Comparison of ENCODE assay signal across 14 cellular contexts in the genomic region with DNA sequence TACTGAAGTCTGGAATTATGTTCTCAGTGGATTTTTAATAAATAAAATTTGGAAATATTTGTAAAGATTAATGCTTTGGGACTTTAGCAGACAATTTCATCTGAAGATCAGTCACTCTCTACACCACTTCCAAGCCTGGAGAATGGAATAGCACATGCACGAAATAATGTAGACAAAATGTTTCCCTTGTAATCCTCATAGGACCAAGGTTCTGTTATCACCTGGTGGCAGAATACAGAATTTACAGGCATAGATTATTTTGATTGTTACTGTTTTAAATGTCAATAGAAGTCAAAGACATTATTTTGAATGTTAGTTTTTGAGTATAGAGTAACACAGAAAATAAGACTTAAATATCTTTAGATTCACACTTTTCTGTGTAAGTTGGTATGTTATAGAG. TPM values are rescaled to one million over a fixed set of nuclear protein-coding genes. Genes with fewer than 3 reads are reported as not detected.
DNase-seq lines count a peak whose midpoint lies in the region; TF ChIP-seq lines count a peak whose summit lies in the region.
"Had no signal": no experiment of that assay in that cellular context is flagged by ENCODE, and none has a peak within 500 bp of the region (broad histone marks: within the 10 kb centered on the region; RNA-seq: fewer than 3 reads in every experiment).

No MANE protein-coding gene starts in this region.

- peaks cover 2% of the 10 kb centered on the region for H3K36me3 Mint-ChIP-seq in neural crest cell (ENCODE audit: low read depth)
- H3K36me3 Mint-ChIP-seq: CD8-positive, alpha-beta memory T cell had no signal

- no peak overlapping the region for H3K27ac Mint-ChIP-seq in neural crest cell (ENCODE audit: unreplicated experiment)
- H3K27ac Mint-ChIP-seq: CD8-positive, alpha-beta memory T cell had no signal

- DNase-seq in DMS53 (lab: John Stamatoyannopoulos, UW) (peak; percentile 19), DMS53 treated with DMSO at 0.1 percent for 48 hours (lab: John Stamatoyannopoulos, UW; ENCODE audit: unreplicated experiment) (no peak), RKO (ENCODE audit: low spot score) (peak; percentile 3), neural crest cell (ENCODE audit: low read depth, low spot score) (no peak), amniotic stem cell (lab: John Stamatoyannopoulos, UW) (no peak), HCEC 1CT (no peak), cerebellum (ENCODE audit: low spot score) (no peak)
- DNase-seq in stimulated activated naive CD4-positive, alpha-beta T cell treated with Interleukin-2 at 50 U/mL for 16 hours (lab: John Stamatoyannopoulos, UW): no peak
- DNase-seq: CD8-positive, alpha-beta memory T cell; DMS79; GM23248 had no signal

- peak; percentile 13 for TF ChIP-seq CTCF in neural crest cell (conservative IDR thresholded peaks at IDR 0.05)

- H3K9me3 Mint-ChIP-seq in neural crest cell: peaks cover 14% of the 10 kb centered on the region

- H3K4me1 Mint-ChIP-seq in neural crest cell: no peaks in the 10 kb centered on the region
- H3K4me1 Mint-ChIP-seq: CD8-positive, alpha-beta memory T cell had no signal

- no peaks in the 10 kb centered on the region for H3K27me3 Mint-ChIP-seq in neural crest cell (ENCODE audit: low read depth)

- H3K4me3 Mint-ChIP-seq in neural crest cell: no peak overlapping the region
- H3K4me3 Mint-ChIP-seq: CD8-positive, alpha-beta memory T cell had no signal

RNA-seq across cellular contexts. Expression of gene ELAVL4, which starts 9.1 kb away (rescaled TPM):
- total RNA-seq in neural crest cell (0.77 and 1.7 TPM in 2 replicates), cerebellum (78.6 TPM)
- total RNA-seq: A673; CD8-positive, alpha-beta memory T cell; G401; GM12878; GM23248 had no signal

Comparison
In these comparisons a context has a peak if more than half of its experiments do, and no peak if none do; other contexts are left out.
1. DNase-seq: peak in DMS53 (single experiment) and RKO (single experiment); none in DMS53 treated with DMSO at 0.1 percent for 48 hours (single experiment), neural crest cell (single experiment), amniotic stem cell (single experiment), HCEC 1CT (single experiment), cerebellum (single experiment) and stimulated activated naive CD4-positive, alpha-beta T cell treated with Interleukin-2 at 50 U/mL for 16 hours (single experiment).
2. RNA of gene ELAVL4, which starts 9.1 kb away (total RNA-seq): 78.6 TPM in cerebellum (single experiment); 0.77 to 1.7 TPM in neural crest cell; every median in the first group is over 10 times any median in the second.